In genomic region chr20:61598586-61598985, GRCh38 we compare ENCODE assay signal across 19 cellular contexts.
"Had no signal": no experiment of that assay in that cellular context is flagged by ENCODE, and none has a peak within 500 bp of the region (broad histone marks: within the 10 kb centered on the region; RNA-seq: fewer than 3 reads in every experiment).

No MANE protein-coding gene starts in this region.

- H3K27ac ChIP-seq: HL-60, KMS-11, RWPE1 had no signal

- H3K4me3 ChIP-seq: K562 had no signal

- DNase-seq: Kasumi-1, MM.1S, NCI-H1436, NCI-H187, NCI-H2029, NCI-H2081 treated with DMSO at 0.1 percent for 48 hours, NCI-H2171, NCI-H226, NCI-H446, NCI-H510A, NCI-H524 treated with DMSO at 0.1 percent for 48 hours, NCI-H69, NCI-H774 had no signal

- H3K36me3 Mint-ChIP-seq: IgD-negative memory B cell had no signal

- H3K27me3 Mint-ChIP-seq: IgD-negative memory B cell had no signal

- H3K27ac Mint-ChIP-seq: IgD-negative memory B cell had no signal

- H3K4me1 Mint-ChIP-seq: IgD-negative memory B cell had no signal

- H3K9ac ChIP-seq: KMS-11, SK-N-SH had no signal

- H3K4me3 Mint-ChIP-seq: IgD-negative memory B cell had no signal

- H3K4me2 ChIP-seq: KMS-11, SK-N-SH had no signal

- H3K9me2 ChIP-seq: SK-N-SH had no signal

- H3K9me3 ChIP-seq: SK-N-SH had no signal
